In genomic region chr11:68214173-68215086, GRCh38 we compare ENCODE assay signal across 8 cellular contexts. TPM values are rescaled to one million over a fixed set of nuclear protein-coding genes. Genes with fewer than 3 reads are reported as not detected.
DNase-seq lines count a peak whose midpoint lies in the region; ATAC-seq, FAIRE-seq and TF ChIP-seq lines count a peak whose summit lies in the region.

No MANE protein-coding gene starts in this region.

- intact Hi-C loops in natural killer cell (cut with micrococcal nuclease), result no loop called here

- no peak for DNase-seq in activated T-cell treated with anti-CD3 and anti-CD28 coated beads, Interleukin-2, amount 50 U/mL, for 4 hours
- DNase-seq in activated T-cell treated with anti-CD3 and anti-CD28 coated beads for 4 hours (no peak), SJCRH30 (no peak), endothelial cell (ENCODE audit: low spot score) (peak; percentile 35), natural killer cell (no peak), COLO829 (ENCODE audit: low spot score) (no peak), D721Med (ENCODE audit: insufficient read length, low spot score) (no peak)

- peaks cover 3% of the 10 kb centered on the region for H3K27me3 Mint-ChIP-seq in activated T-cell treated with anti-CD3 and anti-CD28 coated beads, Interleukin-2, amount 50 U/mL, for 4 hours (ENCODE audit: low read depth)
- H3K27me3 Mint-ChIP-seq in endothelial cell (ENCODE audit: unreplicated experiment) (peaks cover 16% of the 10 kb centered on the region), natural killer cell (ENCODE audit: low read depth in 2 of 2) (peaks cover 1 to 7% of the 10 kb centered on the region in 2 donors)

- ATAC-seq in activated T-cell treated with anti-CD3 and anti-CD28 coated beads, Interleukin-2, amount 50 U/mL, for 4 hours, result peak in 1 of 2 donors; percentile 16
- ATAC-seq in natural killer cell (peak in 2 of 3 donors; percentile 1 to 8), GM21526 (IDR thresholded peaks at IDR 0.05; ENCODE audit: low FRiP score, unreplicated experiment) (no peak)

- peaks cover 8% of the 10 kb centered on the region; the same call in 1 of the 2 replicates for H3K4me1 ChIP-seq in SJCRH30

- H3K36me3 Mint-ChIP-seq in activated T-cell treated with anti-CD3 and anti-CD28 coated beads, Interleukin-2, amount 50 U/mL, for 4 hours (ENCODE audit: insufficient read depth), result no peaks in the 10 kb centered on the region
- H3K36me3 Mint-ChIP-seq in endothelial cell (ENCODE audit: low read depth, unreplicated experiment) (peaks cover 5% of the 10 kb centered on the region), natural killer cell (no peaks in the 10 kb centered on the region)

- TF ChIP-seq CTCF in endothelial cell (IDR thresholded peaks at IDR 0.05; ENCODE audit: unreplicated experiment), result no peak
- no peak for TF ChIP-seq CTCF in natural killer cell (IDR thresholded peaks at IDR 0.05)
- no peak for TF ChIP-seq CTCF in D721Med (IDR thresholded peaks at IDR 0.05; ENCODE audit: insufficient read depth, missing control alignments)

- H3K9me3 ChIP-seq in SJCRH30 (replicated peaks), result no peaks in the 10 kb centered on the region

- H3K27ac Mint-ChIP-seq in endothelial cell (ENCODE audit: unreplicated experiment), result peak overlapping the region; percentile 70
- peak overlapping the region; percentile 87 to 92 for H3K27ac Mint-ChIP-seq in natural killer cell

- no peaks in the 10 kb centered on the region for H3K9me3 Mint-ChIP-seq in activated T-cell treated with anti-CD3 and anti-CD28 coated beads, Interleukin-2, amount 50 U/mL, for 4 hours
- H3K9me3 Mint-ChIP-seq in endothelial cell (ENCODE audit: unreplicated experiment) (no peaks in the 10 kb centered on the region), natural killer cell (no peaks in the 10 kb centered on the region)

- FAIRE-seq in D721Med (lab: Jason Lieb, UNC), result no peak

- no peaks in the 10 kb centered on the region for H3K36me3 ChIP-seq in SJCRH30

- H3K4me3 Mint-ChIP-seq in activated T-cell treated with anti-CD3 and anti-CD28 coated beads, Interleukin-2, amount 50 U/mL, for 4 hours, result peak overlapping the region; percentile 78
- H3K4me3 Mint-ChIP-seq in endothelial cell (ENCODE audit: unreplicated experiment) (peak overlapping the region; percentile 85), natural killer cell (peak overlapping the region; percentile 85)

- peak overlapping the region; percentile 75 for H3K27ac ChIP-seq in SJCRH30

- no peaks in the 10 kb centered on the region for H3K27me3 ChIP-seq in SJCRH30

- peak overlapping the region; percentile 63 for H3K4me3 ChIP-seq in SJCRH30

- H3K4me1 Mint-ChIP-seq in activated T-cell treated with anti-CD3 and anti-CD28 coated beads, Interleukin-2, amount 50 U/mL, for 4 hours (ENCODE audit: low read depth), result peaks cover 35% of the 10 kb centered on the region
- H3K4me1 Mint-ChIP-seq in endothelial cell (ENCODE audit: unreplicated experiment), result peaks cover 20% of the 10 kb centered on the region
- H3K4me1 Mint-ChIP-seq in natural killer cell, result peaks cover 40% of the 10 kb centered on the region in 2 donors

RNA-seq across cellular contexts. Expression of gene KMT5B, which starts 1.3 kb away (rescaled TPM):
- 10 to 100 TPM; 23.5 to 30.0 (median 25.7) TPM for total RNA-seq in activated T-cell treated with anti-CD3 and anti-CD28 coated beads, Interleukin-2, amount 50 U/mL, for 4 hours
- total RNA-seq in SJCRH30 (2014; rRNA removed; shearing (Covaris generic)), result 26.6 and 31.4 TPM in 2 replicates
- total RNA-seq in endothelial cell (ENCODE audit: unreplicated experiment) (46.8 TPM), natural killer cell (10 to 100 TPM; 45.0 to 60.1 (median 55.6) TPM)

RNA-seq across cellular contexts. Expression of gene C11orf24, which starts 57.3 kb away (rescaled TPM):
- 10 to 100 TPM; 46.8 to 49.2 (median 47.3) TPM for total RNA-seq in activated T-cell treated with anti-CD3 and anti-CD28 coated beads, Interleukin-2, amount 50 U/mL, for 4 hours
- total RNA-seq in SJCRH30 (2014; rRNA removed; shearing (Covaris generic)), result 26.5 and 30.7 TPM in 2 replicates
- total RNA-seq in endothelial cell (ENCODE audit: unreplicated experiment) (9.4 TPM), natural killer cell (10 to 100 TPM; 15.6 to 26.1 (median 17.7) TPM)
